ENCODE assay signal across 22 cellular contexts in the genomic region with DNA sequence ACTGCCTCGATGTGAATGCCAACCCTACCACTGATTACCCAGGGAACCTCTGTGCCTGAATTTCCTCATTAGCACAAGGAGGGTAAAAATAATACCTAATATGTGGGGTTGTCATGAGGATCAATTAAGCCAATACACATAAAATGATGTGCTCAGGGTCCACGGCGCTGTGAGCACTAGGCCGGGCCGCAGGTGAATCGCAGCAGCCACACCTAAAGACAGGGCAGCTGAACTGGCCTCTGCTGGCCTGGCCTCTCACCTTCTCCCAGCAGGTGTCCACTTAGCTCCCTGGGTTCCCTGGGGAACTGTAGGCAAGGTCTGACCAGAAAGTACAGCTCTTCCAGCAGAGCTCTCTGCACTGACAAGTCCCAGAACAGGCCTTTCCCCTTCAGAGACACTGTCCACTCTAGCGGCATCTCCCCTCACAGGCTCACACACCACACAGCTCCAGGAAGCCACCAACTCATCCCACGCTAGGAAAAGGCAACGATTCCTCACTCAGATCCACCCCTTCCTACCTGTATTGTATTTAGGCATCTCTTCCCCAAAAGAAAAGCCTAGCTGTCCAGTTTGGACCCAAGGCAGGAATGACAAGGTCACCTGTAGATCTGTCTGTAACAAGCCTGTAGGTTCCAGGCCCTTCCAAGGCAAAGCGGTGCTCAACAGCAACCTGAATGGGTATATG.
DNase-seq lines count a peak whose midpoint lies in the region; ATAC-seq and TF ChIP-seq lines count a peak whose summit lies in the region.
"Had no signal": no experiment of that assay in that cellular context is flagged by ENCODE, and none has a peak within 500 bp of the region (broad histone marks: within the 10 kb centered on the region; RNA-seq: fewer than 3 reads in every experiment).

No MANE protein-coding gene starts in this region.

- CTCF ChIA-PET in activated naive CD4-positive, alpha-beta T cell treated with anti-CD3 and anti-CD28 coated beads for 36 hours (lab: Charles Lee): interaction anchor here (1.2 kb wide), 1 partner anchor 31 kb away, joined by 3 read pairs; no protein-coding TSS in a partner anchor
- CTCF ChIA-PET in A673 (lab: Charles Lee): no interaction called here

- H3K4me1 ChIP-seq in A673 (ENCODE audit: insufficient read depth, low read length, poor library complexity, severe bottlenecking): no peaks in the 10 kb centered on the region
- H3K4me1 ChIP-seq: uterus had no signal

- BruUV-seq in A673 (replicated peaks; lab: Mats Ljungman, UMichigan): no TSS peak

- intact Hi-C loops in activated naive CD4-positive, alpha-beta T cell treated with anti-CD3 and anti-CD28 coated beads for 36 hours (cut with micrococcal nuclease): no loop called here
- intact Hi-C loops in A673 (cut with micrococcal nuclease; ENCODE audit: unreplicated experiment): no loop called here

- no peaks in the 10 kb centered on the region for H3K27me3 Mint-ChIP-seq in activated naive CD4-positive, alpha-beta T cell treated with anti-CD3 and anti-CD28 coated beads for 36 hours (ENCODE audit: low read depth)
- H3K27me3 Mint-ChIP-seq in central memory CD8-positive, alpha-beta T cell: no peaks in the 10 kb centered on the region
- H3K27me3 Mint-ChIP-seq: natural killer cell treated with Interleukin-12 subunit alpha and Interleukin-12 subunit beta and Interleukin-15 and Interleukin-18, amount 100 ng/mL, for 72 hours had no signal

- POLR2A ChIA-PET in A673 (lab: Charles Lee; ENCODE audit: low non-redundant PET): no interaction called here

- H3K4me3 ChIP-seq in A673 (ENCODE audit: low read depth, low read length, poor library complexity, severe bottlenecking): no peak overlapping the region
- H3K4me3 ChIP-seq: uterus had no signal

- no peaks in the 10 kb centered on the region for H3K9me3 ChIP-seq in A673 (ENCODE audit: low read depth, low read length, poor library complexity, severe bottlenecking)
- H3K9me3 ChIP-seq: uterus had no signal

- H3K9me3 Mint-ChIP-seq in activated naive CD4-positive, alpha-beta T cell treated with anti-CD3 and anti-CD28 coated beads, Interleukin-2, amount 50 U/mL, for 72 hours: no peaks in the 10 kb centered on the region
- H3K9me3 Mint-ChIP-seq in activated naive CD4-positive, alpha-beta T cell treated with anti-CD3 and anti-CD28 coated beads for 36 hours: no peaks in the 10 kb centered on the region
- no peaks in the 10 kb centered on the region for H3K9me3 Mint-ChIP-seq in central memory CD8-positive, alpha-beta T cell
- H3K9me3 Mint-ChIP-seq in stimulated activated effector memory CD8-positive, alpha-beta T cell treated with anti-CD3 and anti-CD28 coated beads, Interleukin-12 subunit alpha, Interleukin-12 subunit beta, amount 100 ng/mL, for 72 hours: no peaks in the 10 kb centered on the region
- H3K9me3 Mint-ChIP-seq: HFFc6; natural killer cell treated with Interleukin-12 subunit alpha and Interleukin-12 subunit beta and Interleukin-15 and Interleukin-18, amount 100 ng/mL, for 72 hours; T-helper 2 cell treated with Interferon-gamma antibody and Interleukin-4, amounts not matched to agents 5 μg/mL and 100 μg/mL, for 36 hours; WTC11 had no signal

- DNase-seq in activated naive CD4-positive, alpha-beta T cell treated with anti-CD3 and anti-CD28 coated beads, Interleukin-2, amount 50 U/mL, for 72 hours (ENCODE audit: low spot score in 2 of 2): no peak
- DNase-seq in activated naive CD4-positive, alpha-beta T cell treated with anti-CD3 and anti-CD28 coated beads for 36 hours: no peak
- DNase-seq in NCI-H146 (lab: John Stamatoyannopoulos, UW): peak; percentile 86
- DNase-seq in central memory CD8-positive, alpha-beta T cell (ENCODE audit: low spot score in 2 of 2): no peak
- no peak for DNase-seq in stimulated activated effector memory CD8-positive, alpha-beta T cell treated with anti-CD3 and anti-CD28 coated beads, Interleukin-12 subunit alpha, Interleukin-12 subunit beta, amount 100 ng/mL, for 72 hours (ENCODE audit: low spot score in 2 of 2)
- no peak for DNase-seq in A673 (ENCODE audit: low spot score)
- DNase-seq in NCI-H1048 (lab: John Stamatoyannopoulos, UW): no peak
- DNase-seq: activated effector memory CD4-positive, alpha-beta T cell treated with anti-CD3 and anti-CD28 coated beads, Interleukin-2, amount 50 U/mL, for 16 hours; cortex of kidney; HFFc6; hippocampal formation; KG1; mammary epithelial cell; NCI-H2029 treated with DMSO at 0.1 percent for 48 hours; NCI-H446 treated with DMSO at 0.1 percent for 48 hours; stimulated activated CD4-positive, alpha-beta T cell treated with anti-CD3 and anti-CD28 coated beads, Interleukin-2, amount 100 ng/mL, for 48 hours; uterus had no signal

- no peak overlapping the region for H3K27ac Mint-ChIP-seq in activated naive CD4-positive, alpha-beta T cell treated with anti-CD3 and anti-CD28 coated beads, Interleukin-2, amount 50 U/mL, for 72 hours
- H3K27ac Mint-ChIP-seq in activated naive CD4-positive, alpha-beta T cell treated with anti-CD3 and anti-CD28 coated beads for 36 hours: no peak overlapping the region
- H3K27ac Mint-ChIP-seq in central memory CD8-positive, alpha-beta T cell (ENCODE audit: low read depth): peak overlapping the region; percentile 81
- H3K27ac Mint-ChIP-seq in stimulated activated effector memory CD8-positive, alpha-beta T cell treated with anti-CD3 and anti-CD28 coated beads, Interleukin-12 subunit alpha, Interleukin-12 subunit beta, amount 100 ng/mL, for 72 hours: peak overlapping the region; percentile 88
- H3K27ac Mint-ChIP-seq: HFFc6; T-helper 2 cell treated with Interferon-gamma antibody and Interleukin-4, amounts not matched to agents 5 μg/mL and 100 μg/mL, for 36 hours; WTC11 had no signal

- peaks cover 0 to 14% of the 10 kb centered on the region in 2 donors for H3K36me3 Mint-ChIP-seq in activated naive CD4-positive, alpha-beta T cell treated with anti-CD3 and anti-CD28 coated beads, Interleukin-2, amount 50 U/mL, for 72 hours
- H3K36me3 Mint-ChIP-seq in activated naive CD4-positive, alpha-beta T cell treated with anti-CD3 and anti-CD28 coated beads for 36 hours (ENCODE audit: low read depth): peaks cover 4% of the 10 kb centered on the region
- H3K36me3 Mint-ChIP-seq in central memory CD8-positive, alpha-beta T cell (ENCODE audit: insufficient read depth): peaks cover 47% of the 10 kb centered on the region
- peaks cover 40% of the 10 kb centered on the region for H3K36me3 Mint-ChIP-seq in stimulated activated effector memory CD8-positive, alpha-beta T cell treated with anti-CD3 and anti-CD28 coated beads, Interleukin-12 subunit alpha, Interleukin-12 subunit beta, amount 100 ng/mL, for 72 hours
- H3K36me3 Mint-ChIP-seq: WTC11 had no signal

- H3K4me1 Mint-ChIP-seq in activated naive CD4-positive, alpha-beta T cell treated with anti-CD3 and anti-CD28 coated beads for 36 hours (ENCODE audit: low read depth): peaks cover 22% of the 10 kb centered on the region
- peaks cover 22% of the 10 kb centered on the region for H3K4me1 Mint-ChIP-seq in central memory CD8-positive, alpha-beta T cell
- H3K4me1 Mint-ChIP-seq in stimulated activated effector memory CD8-positive, alpha-beta T cell treated with anti-CD3 and anti-CD28 coated beads, Interleukin-12 subunit alpha, Interleukin-12 subunit beta, amount 100 ng/mL, for 72 hours: peaks cover 14% of the 10 kb centered on the region

- ATAC-seq in activated naive CD4-positive, alpha-beta T cell treated with anti-CD3 and anti-CD28 coated beads, Interleukin-2, amount 50 U/mL, for 72 hours: peak; percentile 12 to 15
- ATAC-seq in central memory CD8-positive, alpha-beta T cell (replicated peaks; ENCODE audit: extremely low read depth, poor library complexity, severe bottlenecking): no peak
- peak; percentile 27 for ATAC-seq in stimulated activated effector memory CD8-positive, alpha-beta T cell treated with anti-CD3 and anti-CD28 coated beads, Interleukin-12 subunit alpha, Interleukin-12 subunit beta, amount 100 ng/mL, for 72 hours
- ATAC-seq in GM19463 (IDR thresholded peaks at IDR 0.05; ENCODE audit: unreplicated experiment): no peak
- ATAC-seq: Panc1 had no signal

- no peak overlapping the region for H3K4me3 Mint-ChIP-seq in activated naive CD4-positive, alpha-beta T cell treated with anti-CD3 and anti-CD28 coated beads for 36 hours
- no peak overlapping the region for H3K4me3 Mint-ChIP-seq in central memory CD8-positive, alpha-beta T cell
- no peak overlapping the region for H3K4me3 Mint-ChIP-seq in stimulated activated effector memory CD8-positive, alpha-beta T cell treated with anti-CD3 and anti-CD28 coated beads, Interleukin-12 subunit alpha, Interleukin-12 subunit beta, amount 100 ng/mL, for 72 hours
- H3K4me3 Mint-ChIP-seq: HFFc6; natural killer cell treated with Interleukin-12 subunit alpha and Interleukin-12 subunit beta and Interleukin-15 and Interleukin-18, amount 100 ng/mL, for 72 hours; T-helper 2 cell treated with Interferon-gamma antibody and Interleukin-4, amounts not matched to agents 5 μg/mL and 100 μg/mL, for 36 hours; WTC11 had no signal

- H3K36me3 ChIP-seq in A673 (ENCODE audit: insufficient read depth, low read length, poor library complexity, severe bottlenecking): no peaks in the 10 kb centered on the region
- H3K36me3 ChIP-seq: uterus had no signal

- peaks cover 11% of the 10 kb centered on the region for H3K27me3 ChIP-seq in A673 (replicated peaks; ENCODE audit: insufficient read depth, low read depth, low read length, poor library complexity)
- H3K27me3 ChIP-seq: uterus had no signal

- TF ChIP-seq CTCF in A673 (conservative IDR thresholded peaks at IDR 0.05; ENCODE audit: low read depth, low read length): no peak

- H3K27ac ChIP-seq in A673 (ENCODE audit: low read depth, low read length, poor library complexity, severe bottlenecking): no peak overlapping the region
- H3K27ac ChIP-seq: uterus had no signal

Comparison
In these comparisons a context has a peak if more than half of its experiments do, and no peak if none do; other contexts are left out.
1. ATAC-seq: peak in activated naive CD4-positive, alpha-beta T cell treated with anti-CD3 and anti-CD28 coated beads, Interleukin-2, amount 50 U/mL, for 72 hours (2 of 2) and stimulated activated effector memory CD8-positive, alpha-beta T cell treated with anti-CD3 and anti-CD28 coated beads, Interleukin-12 subunit alpha, Interleukin-12 subunit beta, amount 100 ng/mL, for 72 hours (single experiment); none in central memory CD8-positive, alpha-beta T cell (single experiment) and GM19463 (single experiment).
2. H3K27ac Mint-ChIP-seq: peak in central memory CD8-positive, alpha-beta T cell (single experiment) and stimulated activated effector memory CD8-positive, alpha-beta T cell treated with anti-CD3 and anti-CD28 coated beads, Interleukin-12 subunit alpha, Interleukin-12 subunit beta, amount 100 ng/mL, for 72 hours (single experiment); none in activated naive CD4-positive, alpha-beta T cell treated with anti-CD3 and anti-CD28 coated beads, Interleukin-2, amount 50 U/mL, for 72 hours (0 of 2) and activated naive CD4-positive, alpha-beta T cell treated with anti-CD3 and anti-CD28 coated beads for 36 hours (single experiment).